17 cellular contexts compared by ENCODE assay signal in genomic region chr7:155398944-155399343, GRCh38. TPM values are rescaled to one million over a fixed set of nuclear protein-coding genes. Genes with fewer than 3 reads are reported as not detected.
DNase-seq lines count a peak whose midpoint lies in the region; ATAC-seq, FAIRE-seq and TF ChIP-seq lines count a peak whose summit lies in the region.
"Had no signal": no experiment of that assay in that cellular context is flagged by ENCODE, and none has a peak within 500 bp of the region (broad histone marks: within the 10 kb centered on the region; RNA-seq: fewer than 3 reads in every experiment).

No MANE protein-coding gene starts in this region.

- no peak overlapping the region for H3K4me2 ChIP-seq in OCI-LY3 (ENCODE audit: low read length)

- no peak for TF ChIP-seq POLR2A in upper lobe of left lung (IDR thresholded peaks at IDR 0.05)

- no peak for TF ChIP-seq EP300 in upper lobe of left lung (IDR thresholded peaks at IDR 0.05)

- H3K9ac ChIP-seq in OCI-LY3 (ENCODE audit: low read length) (no peak overlapping the region), kidney (ENCODE audit: low read length in 2 of 2) (no peak overlapping the region)

- no peaks in the 10 kb centered on the region for H3K4me1 Mint-ChIP-seq in activated CD4-positive, alpha-beta T cell treated with anti-CD3 and anti-CD28 coated beads for 36 hours
- H3K4me1 Mint-ChIP-seq: memory B cell had no signal

- no peak overlapping the region for H3K27ac Mint-ChIP-seq in activated CD4-positive, alpha-beta T cell treated with anti-CD3 and anti-CD28 coated beads for 36 hours
- H3K27ac Mint-ChIP-seq: dendritic cell treated with granulocyte-macrophage colony-stimulating factor and Interleukin-4, amounts not matched to agents 40 ng/mL and 50 ng/mL, for 4 days; memory B cell had no signal

- no peaks in the 10 kb centered on the region for H3K79me2 ChIP-seq in OCI-LY3 (ENCODE audit: low read length)

- no peaks in the 10 kb centered on the region for H3K9me3 ChIP-seq in OCI-LY3 (ENCODE audit: insufficient read depth, low read length)
- no peaks in the 10 kb centered on the region for H3K9me3 ChIP-seq in kidney (ENCODE audit: control insufficient read depth in 1 of 2, low read length in 2 of 2)
- no peaks in the 10 kb centered on the region for H3K9me3 ChIP-seq in upper lobe of left lung
- H3K9me3 ChIP-seq: ovary had no signal

- H3K27me3 ChIP-seq in OCI-LY3 (ENCODE audit: low read depth, low read length) (peaks cover 22% of the 10 kb centered on the region), upper lobe of left lung (peaks cover 0 to under 1% (median 0%) of the 10 kb centered on the region in 4 donors)
- H3K27me3 ChIP-seq: ovary had no signal

- H3K27me3 Mint-ChIP-seq in activated CD4-positive, alpha-beta T cell treated with anti-CD3 and anti-CD28 coated beads for 36 hours, result peaks cover 26% of the 10 kb centered on the region

- WGBS in upper lobe of left lung, 2 donors, result 70 to 74% methylated on average over 11 to 14 of the region's 14 CpGs

- no peak overlapping the region for H3K4me3 ChIP-seq in GM12875 (ENCODE audit: low read depth, low read length)
- H3K4me3 ChIP-seq in OCI-LY3 (ENCODE audit: low read length), result no peak overlapping the region
- no peak overlapping the region for H3K4me3 ChIP-seq in kidney (ENCODE audit: low read length in 2 of 2)
- no peak overlapping the region for H3K4me3 ChIP-seq in upper lobe of left lung
- H3K4me3 ChIP-seq: ovary had no signal

- POLR2A ChIA-PET in activated CD4-positive, alpha-beta T cell treated with anti-CD3 and anti-CD28 coated beads for 36 hours (lab: Charles Lee), result no interaction called here

- no peak overlapping the region for H2AFZ ChIP-seq in OCI-LY3 (ENCODE audit: low read depth, low read length)

- H3K4me3 Mint-ChIP-seq in activated CD4-positive, alpha-beta T cell treated with anti-CD3 and anti-CD28 coated beads for 36 hours, result no peak overlapping the region
- H3K4me3 Mint-ChIP-seq: activated T-cell treated with anti-CD3 and anti-CD28 coated beads, Interleukin-2, amount 50 U/mL, for 4 hours; dendritic cell treated with granulocyte-macrophage colony-stimulating factor and Interleukin-4, amounts not matched to agents 40 ng/mL and 50 ng/mL, for 4 days; memory B cell had no signal

- H3K4me1 ChIP-seq in OCI-LY3 (ENCODE audit: low read length) (no peaks in the 10 kb centered on the region), kidney (ENCODE audit: control insufficient read depth in 1 of 2, insufficient read depth in 1 of 2, low read depth in 1 of 2, low read length in 2 of 2) (no peaks in the 10 kb centered on the region), upper lobe of left lung (no peaks in the 10 kb centered on the region)

- intact Hi-C loops in activated CD4-positive, alpha-beta T cell treated with anti-CD3 and anti-CD28 coated beads for 36 hours (cut with DNase I, micrococcal nuclease), result no loop called here
- intact Hi-C loops in kidney (cut with DNase I), result no loop called here

- H3K27ac ChIP-seq in OCI-LY3 (ENCODE audit: low read length), result no peak overlapping the region
- no peak overlapping the region for H3K27ac ChIP-seq in kidney (ENCODE audit: low read depth in 2 of 2, low read length in 2 of 2)
- H3K27ac ChIP-seq in upper lobe of left lung, result no peak overlapping the region
- H3K27ac ChIP-seq: ovary had no signal

- DNase-seq in activated CD4-positive, alpha-beta T cell treated with anti-CD3 and anti-CD28 coated beads for 36 hours, result peak; percentile 54
- no peak for DNase-seq in activated CD4-positive, alpha-beta T cell treated with anti-CD3 and anti-CD28 coated beads for 4 hours
- peak; percentile 56 for DNase-seq in kidney
- DNase-seq in NCI-H2227 (lab: John Stamatoyannopoulos, UW; ENCODE audit: unreplicated experiment), result no peak
- no peak for DNase-seq in COLO829 (ENCODE audit: low spot score)
- no peak for DNase-seq in upper lobe of left lung
- DNase-seq: activated T-cell treated with anti-CD3 and anti-CD28 coated beads, Interleukin-2, amount 50 U/mL, for 4 hours; anterior cingulate cortex; DMS79; NCI-H1436 treated with DMSO at 0.1 percent for 48 hours; ovary had no signal

- no peaks in the 10 kb centered on the region for H4K20me1 ChIP-seq in OCI-LY3 (ENCODE audit: insufficient read depth, low read length)

- CTCF ChIA-PET in activated CD4-positive, alpha-beta T cell treated with anti-CD3 and anti-CD28 coated beads for 36 hours (lab: Charles Lee), result no interaction called here

- no peak for ATAC-seq in activated CD4-positive, alpha-beta T cell treated with anti-CD3 and anti-CD28 coated beads for 36 hours
- no peak for ATAC-seq in upper lobe of left lung (ENCODE audit: low FRiP score in 2 of 2)
- ATAC-seq: activated T-cell treated with anti-CD3 and anti-CD28 coated beads, Interleukin-2, amount 50 U/mL, for 4 hours had no signal

- no peaks in the 10 kb centered on the region for H3K36me3 ChIP-seq in OCI-LY3 (replicated peaks; ENCODE audit: low read depth, low read length)
- H3K36me3 ChIP-seq in kidney (ENCODE audit: control insufficient read depth in 1 of 2, insufficient read depth in 2 of 2, low read length in 2 of 2), result no peaks in the 10 kb centered on the region
- H3K36me3 ChIP-seq in upper lobe of left lung, result no peaks in the 10 kb centered on the region
- H3K36me3 ChIP-seq: ovary had no signal

- no peak for FAIRE-seq in kidney (lab: Jason Lieb, UNC)
- FAIRE-seq: GM18507, urothelium cell line had no signal

- TF ChIP-seq CTCF in GM12875 (IDR thresholded peaks at IDR 0.05; ENCODE audit: borderline replicate concordance, insufficient read depth, low read depth, low read length) (peak; percentile 54; the same call in 1 of the 2 replicates), OCI-LY3 (IDR thresholded peaks at IDR 0.05; ENCODE audit: low read depth, low read length) (peak; percentile 46), kidney (IDR thresholded peaks at IDR 0.05; ENCODE audit: borderline replicate concordance, extremely low read depth, insufficient read depth) (no peak), upper lobe of left lung (IDR thresholded peaks at IDR 0.05) (no peak)

- H3K9me3 Mint-ChIP-seq in activated CD4-positive, alpha-beta T cell treated with anti-CD3 and anti-CD28 coated beads for 36 hours (ENCODE audit: low read depth), result no peaks in the 10 kb centered on the region
- H3K9me3 Mint-ChIP-seq: activated T-cell treated with anti-CD3 and anti-CD28 coated beads, Interleukin-2, amount 50 U/mL, for 4 hours; dendritic cell treated with granulocyte-macrophage colony-stimulating factor and Interleukin-4, amounts not matched to agents 40 ng/mL and 50 ng/mL, for 4 days; memory B cell had no signal

- no peaks in the 10 kb centered on the region for H3K36me3 Mint-ChIP-seq in activated CD4-positive, alpha-beta T cell treated with anti-CD3 and anti-CD28 coated beads for 36 hours (ENCODE audit: low read depth)
- H3K36me3 Mint-ChIP-seq: memory B cell had no signal

RNA-seq across cellular contexts. Expression of gene EN2, which starts 59.0 kb away (rescaled TPM):
- not detected for total RNA-seq in activated CD4-positive, alpha-beta T cell treated with anti-CD3 and anti-CD28 coated beads for 36 hours
- total RNA-seq in kidney, result 0.13 TPM
- polyA plus RNA-seq in kidney (ENCODE audit: insufficient read depth, low read depth, low replicate concordance), result not detected
- not detected for total RNA-seq in upper lobe of left lung
- total RNA-seq: activated T-cell treated with anti-CD3 and anti-CD28 coated beads, Interleukin-2, amount 50 U/mL, for 4 hours had no signal

Comparison
In these comparisons a context has a peak if more than half of its experiments do, and no peak if none do; other contexts are left out.
1. DNase-seq: peak in activated CD4-positive, alpha-beta T cell treated with anti-CD3 and anti-CD28 coated beads for 36 hours (single experiment) and kidney (single experiment); none in activated CD4-positive, alpha-beta T cell treated with anti-CD3 and anti-CD28 coated beads for 4 hours (0 of 2), NCI-H2227 (single experiment), COLO829 (single experiment) and upper lobe of left lung (0 of 2).
2. CTCF ChIP-seq: peak in GM12875 (single experiment) and OCI-LY3 (single experiment); none in kidney (single experiment) and upper lobe of left lung (0 of 6).